In the genomic region with DNA sequence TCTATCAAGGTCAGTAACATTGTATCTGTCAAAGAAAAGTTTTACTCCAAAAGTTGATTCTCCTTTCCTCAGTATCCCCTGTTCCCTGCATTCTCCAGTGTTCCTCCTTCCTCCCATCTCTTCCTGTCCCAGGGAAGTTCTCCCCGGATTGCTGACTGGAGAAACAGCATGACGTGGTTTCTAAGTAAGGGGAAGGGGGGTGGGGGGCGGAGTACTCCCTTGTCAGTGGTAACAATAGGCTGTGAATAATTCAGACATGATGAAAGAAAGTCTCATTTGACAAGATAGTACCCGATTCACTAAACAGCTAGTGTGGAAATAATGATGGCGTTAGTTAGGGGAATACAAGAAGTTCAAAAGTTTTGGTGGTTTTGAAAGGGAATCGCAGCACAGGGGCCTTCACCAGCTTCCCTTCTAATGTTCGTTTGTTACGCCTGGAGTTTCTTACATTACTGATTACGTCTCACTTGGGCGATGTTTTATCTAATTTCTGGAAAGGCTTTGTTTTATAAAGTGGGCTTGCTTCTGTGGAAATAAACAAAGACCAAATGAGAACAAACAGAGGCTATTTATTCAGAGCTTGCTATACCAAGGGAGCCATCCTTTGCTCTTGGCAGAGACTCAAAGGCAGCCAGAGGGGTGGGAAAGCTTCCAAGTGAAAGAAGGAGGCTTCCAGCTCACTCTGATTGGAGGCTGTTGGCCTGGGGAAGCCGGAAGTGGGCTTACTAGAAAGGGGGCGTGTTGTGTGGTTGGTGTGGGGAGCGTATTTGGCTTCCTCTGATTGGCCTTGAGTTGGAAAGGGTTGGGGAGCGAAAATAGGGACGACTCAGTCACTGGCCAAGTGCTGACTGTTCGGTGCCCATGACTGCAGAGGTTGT, we compare ENCODE assay signal across 10 cellular contexts.
DNase-seq lines count a peak whose midpoint lies in the region; ATAC-seq and TF ChIP-seq lines count a peak whose summit lies in the region.
"Had no signal": no experiment of that assay in that cellular context is flagged by ENCODE, and none has a peak within 500 bp of the region (broad histone marks: within the 10 kb centered on the region; RNA-seq: fewer than 3 reads in every experiment).

No MANE protein-coding gene starts in this region.

- H3K9ac ChIP-seq in Karpas-422 (ENCODE audit: low read length): no peak overlapping the region

- no peaks in the 10 kb centered on the region for H3K4me1 ChIP-seq in Karpas-422 (ENCODE audit: low read length)

- ATAC-seq in HG02798 (IDR thresholded peaks at IDR 0.05; ENCODE audit: poor library complexity, unreplicated experiment) (no peak), HG03520 (IDR thresholded peaks at IDR 0.05; ENCODE audit: unreplicated experiment) (no peak), GM18505 (IDR thresholded peaks at IDR 0.05; ENCODE audit: unreplicated experiment) (no peak)

- H3K27me3 ChIP-seq in Karpas-422 (ENCODE audit: low read length): no peaks in the 10 kb centered on the region

- TF ChIP-seq CTCF in fibroblast of mammary gland (conservative IDR thresholded peaks at IDR 0.05; ENCODE audit: control insufficient read depth, insufficient read depth, low read depth, low read length): no peak

- H2AFZ ChIP-seq in Karpas-422 (ENCODE audit: low read length): no peak overlapping the region

- H3K4me2 ChIP-seq in Karpas-422 (ENCODE audit: low read depth, low read length, poor library complexity, severe bottlenecking): no peak overlapping the region

- DNase-seq in H4 (ENCODE audit: low spot score): peak; percentile 100
- peak; percentile 83 for DNase-seq in NCI-H774 (lab: John Stamatoyannopoulos, UW)
- peak; percentile 45 for DNase-seq in fibroblast of mammary gland (ENCODE audit: low read depth)
- peak; percentile 70 for DNase-seq in occipital lobe (lab: John Stamatoyannopoulos, UW)
- no peak for DNase-seq in Karpas-422
- DNase-seq: activated B cell treated with CpG ODN at 0.5 μM for 24 hours, naive B cell had no signal

- no peak overlapping the region for H3K4me3 ChIP-seq in fibroblast of mammary gland (ENCODE audit: control insufficient read depth, low read depth, low read length)
- no peak overlapping the region for H3K4me3 ChIP-seq in Karpas-422 (ENCODE audit: low read length)

- TF ChIP-seq POLR2A in GM18505 (IDR thresholded peaks at IDR 0.05; ENCODE audit: borderline replicate concordance, extremely low read depth, insufficient read depth, insufficient read length): no peak

- H3K79me2 ChIP-seq in Karpas-422 (ENCODE audit: low read length): no peaks in the 10 kb centered on the region

- no peaks in the 10 kb centered on the region for H3K36me3 ChIP-seq in Karpas-422 (ENCODE audit: insufficient read depth, low read length)

- no peaks in the 10 kb centered on the region for H4K20me1 ChIP-seq in Karpas-422 (ENCODE audit: insufficient read depth, low read depth, low read length)

- no peaks in the 10 kb centered on the region for H3K9me2 ChIP-seq in Karpas-422 (replicated peaks; ENCODE audit: insufficient read depth, low read length)

- H3K27ac ChIP-seq in Karpas-422 (ENCODE audit: low read length): no peak overlapping the region

- no peaks in the 10 kb centered on the region; the same call in 1 of the 2 replicates for H3K9me3 ChIP-seq in Karpas-422 (ENCODE audit: low read length)
